17 cellular contexts compared by ENCODE assay signal in the genomic region with DNA sequence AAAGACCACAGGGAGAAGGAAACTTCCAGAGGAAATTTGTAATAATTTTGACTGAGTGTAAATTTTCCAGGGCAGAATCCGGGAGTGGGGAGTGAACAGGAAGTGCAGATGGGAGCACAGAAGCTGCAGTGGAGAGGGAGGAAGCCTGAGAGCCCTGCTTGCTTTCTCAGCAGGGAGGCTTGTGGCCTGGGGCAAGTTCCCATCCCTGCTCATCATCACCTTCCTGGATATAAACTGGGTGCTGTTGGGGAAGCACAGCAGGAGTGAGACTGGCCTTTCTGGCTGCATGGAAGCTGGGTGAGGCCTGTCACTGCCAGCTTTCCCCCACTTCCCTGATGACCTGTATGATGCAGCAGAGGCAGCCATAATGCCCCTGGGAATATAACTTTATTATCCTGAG.
DNase-seq lines count a peak whose midpoint lies in the region; ATAC-seq and TF ChIP-seq lines count a peak whose summit lies in the region.
"Had no signal": no experiment of that assay in that cellular context is flagged by ENCODE, and none has a peak within 500 bp of the region (broad histone marks: within the 10 kb centered on the region; RNA-seq: fewer than 3 reads in every experiment).

No MANE protein-coding gene starts in this region.

- ATAC-seq in GM18868 (IDR thresholded peaks at IDR 0.05; ENCODE audit: unreplicated experiment) (no peak), HG03432 (IDR thresholded peaks at IDR 0.05; ENCODE audit: unreplicated experiment) (no peak)
- ATAC-seq: effector memory CD8-positive, alpha-beta T cell; K562; natural killer cell; psoas muscle had no signal

- peak overlapping the region; percentile 23 for H3K27ac Mint-ChIP-seq in type B pancreatic cell
- H3K27ac Mint-ChIP-seq: effector memory CD8-positive, alpha-beta T cell; natural killer cell had no signal

- peaks cover 6% of the 10 kb centered on the region for H3K9me3 Mint-ChIP-seq in type B pancreatic cell

- H3K36me3 Mint-ChIP-seq in type B pancreatic cell, result no peaks in the 10 kb centered on the region
- H3K36me3 Mint-ChIP-seq: natural killer cell had no signal

- H3K4me3 Mint-ChIP-seq in type B pancreatic cell, result no peak overlapping the region
- H3K4me3 Mint-ChIP-seq: central memory CD8-positive, alpha-beta T cell; effector memory CD8-positive, alpha-beta T cell; natural killer cell had no signal

- no peak for TF ChIP-seq CTCF in type B pancreatic cell (conservative IDR thresholded peaks at IDR 0.05)

- DNase-seq in NCI-H345 (lab: John Stamatoyannopoulos, UW), result peak; percentile 5
- DNase-seq in NCI-H345 treated with DMSO at 0.1 percent for 48 hours (lab: John Stamatoyannopoulos, UW; ENCODE audit: unreplicated experiment), result no peak
- peak; percentile 9 for DNase-seq in RPMI7951 (ENCODE audit: low read depth)
- DNase-seq in foreskin melanocyte, result peak; percentile 3
- DNase-seq in type B pancreatic cell (ENCODE audit: extremely low spot score, unreplicated experiment), result no peak
- no peak for DNase-seq in effector CD4-positive, alpha-beta T cell
- DNase-seq: amniotic stem cell; effector memory CD8-positive, alpha-beta T cell; natural killer cell; NCI-H1048; NCI-H774; psoas muscle; stimulated activated CD4-positive, alpha-beta T cell treated with anti-CD3 and anti-CD28 coated beads, Interleukin-4, amount 100 ng/mL, for 4 hours had no signal

- H3K4me1 Mint-ChIP-seq in type B pancreatic cell (ENCODE audit: unreplicated experiment), result peaks cover 7% of the 10 kb centered on the region
- H3K4me1 Mint-ChIP-seq: central memory CD8-positive, alpha-beta T cell; natural killer cell had no signal

- peaks cover 3% of the 10 kb centered on the region for H3K27me3 Mint-ChIP-seq in type B pancreatic cell
- H3K27me3 Mint-ChIP-seq: central memory CD8-positive, alpha-beta T cell; effector memory CD8-positive, alpha-beta T cell had no signal

Comparison
In these comparisons a context has a peak if more than half of its experiments do, and no peak if none do; other contexts are left out.
1. DNase-seq: peak in NCI-H345 (single experiment), RPMI7951 (single experiment) and foreskin melanocyte (single experiment); none in NCI-H345 treated with DMSO at 0.1 percent for 48 hours (single experiment), type B pancreatic cell (single experiment) and effector CD4-positive, alpha-beta T cell (single experiment).